ENCODE assay signal across 13 cellular contexts in genomic region chr2:62334440-62335058, GRCh38.
A peak's percentile ranks its signal among the peaks of the same experiment; 100 is the strongest.
DNase-seq lines count a peak whose midpoint lies in the region; ATAC-seq, FAIRE-seq and TF ChIP-seq lines count a peak whose summit lies in the region.
"Had no signal": no experiment of that assay in that cellular context is flagged by ENCODE, and none has a peak within 500 bp of the region (broad histone marks: within the 10 kb centered on the region; RNA-seq: fewer than 3 reads in every experiment).

No MANE protein-coding gene starts in this region.

- H3K4me2 ChIP-seq in Karpas-422 (ENCODE audit: low read depth, low read length, poor library complexity, severe bottlenecking), result no peak overlapping the region

- no peak overlapping the region for H2AFZ ChIP-seq in Karpas-422 (ENCODE audit: low read length)

- no peaks in the 10 kb centered on the region for H4K20me1 ChIP-seq in Karpas-422 (ENCODE audit: insufficient read depth, low read depth, low read length)

- no peaks in the 10 kb centered on the region for H3K9me2 ChIP-seq in Karpas-422 (replicated peaks; ENCODE audit: insufficient read depth, low read length)

- H3K36me3 ChIP-seq in mesodermal cell (ENCODE audit: control insufficient read depth, insufficient read depth, low read length), result no peaks in the 10 kb centered on the region
- H3K36me3 ChIP-seq in Karpas-422 (ENCODE audit: insufficient read depth, low read length), result no peaks in the 10 kb centered on the region
- no peaks in the 10 kb centered on the region for H3K36me3 ChIP-seq in BE2C
- H3K36me3 ChIP-seq: breast epithelium, SJCRH30 had no signal

- DNase-seq in GM12891 (ENCODE audit: insufficient read length, low spot score) (no peak), Karpas-422 (no peak), ureter (ENCODE audit: low spot score) (no peak), islet precursor cell (no peak), BE2C (no peak)
- DNase-seq: activated B cell treated with CpG ODN at 0.5 μM for 24 hours, SJCRH30 had no signal

- H3K27ac ChIP-seq in mesodermal cell (ENCODE audit: low read depth, low read length, severe bottlenecking) (peak overlapping the region; percentile 8), Karpas-422 (ENCODE audit: low read length) (no peak overlapping the region)
- H3K27ac ChIP-seq: breast epithelium, C4-2B, epithelial cell of prostate, SJCRH30 had no signal

- no peaks in the 10 kb centered on the region for H3K79me2 ChIP-seq in Karpas-422 (ENCODE audit: low read length)

- no peak overlapping the region for H3K4me3 ChIP-seq in mesodermal cell (ENCODE audit: extremely low read depth, insufficient read depth, low read length, poor library complexity, severe bottlenecking)
- no peak overlapping the region for H3K4me3 ChIP-seq in Karpas-422 (ENCODE audit: low read length)
- no peak overlapping the region for H3K4me3 ChIP-seq in BE2C (ENCODE audit: low read depth, low read length)
- H3K4me3 ChIP-seq: breast epithelium, SJCRH30 had no signal

- TF ChIP-seq CTCF in BE2C (IDR thresholded peaks at IDR 0.05; ENCODE audit: low read depth, low read length), result no peak

- peak; percentile 62 for ATAC-seq in GM21381 (IDR thresholded peaks at IDR 0.05; ENCODE audit: unreplicated experiment)
- ATAC-seq in HG03354 (IDR thresholded peaks at IDR 0.05; ENCODE audit: poor library complexity, severe bottlenecking, unreplicated experiment), result peak; percentile 56

- H3K4me1 ChIP-seq in mesodermal cell (ENCODE audit: control insufficient read depth, insufficient read depth, low read length, poor library complexity, severe bottlenecking) (no peaks in the 10 kb centered on the region), Karpas-422 (ENCODE audit: low read length) (no peaks in the 10 kb centered on the region), BE2C (peaks cover 12% of the 10 kb centered on the region)
- H3K4me1 ChIP-seq: breast epithelium had no signal

- peak; percentile 84 for FAIRE-seq in GM12891 (lab: Jason Lieb, UNC)

- 86 to 93% methylated on average over 4 of the region's 6 CpGs for WGBS in mesodermal cell (ENCODE audit: insufficient coverage in 2 of 2), 2 experiments

- H3K27me3 ChIP-seq in Karpas-422 (ENCODE audit: low read length) (no peaks in the 10 kb centered on the region), BE2C (no peaks in the 10 kb centered on the region)
- H3K27me3 ChIP-seq: breast epithelium, SJCRH30 had no signal

- TF ChIP-seq POLR2A in GM12891 (IDR thresholded peaks at IDR 0.05; ENCODE audit: low read depth, low read length), result no peak

- H3K9me3 ChIP-seq in mesodermal cell (ENCODE audit: control insufficient read depth, low read length) (no peaks in the 10 kb centered on the region), Karpas-422 (ENCODE audit: low read length) (no peaks in the 10 kb centered on the region), BE2C (no peaks in the 10 kb centered on the region)
- H3K9me3 ChIP-seq: breast epithelium, SJCRH30 had no signal

- no peak overlapping the region for H3K9ac ChIP-seq in Karpas-422 (ENCODE audit: low read length)

TF ChIP-seq in GM12891, 5 proteins besides CTCF, POLR2A, EP300 and RAD21:
- no peak for TF ChIP-seq PAX5 (IDR thresholded peaks at IDR 0.05; ENCODE audit: insufficient read depth, low read length, severe bottlenecking)
- TF ChIP-seq SPI1 (IDR thresholded peaks at IDR 0.05; ENCODE audit: low read depth, low read length), result no peak
- no peak for TF ChIP-seq POLR2AphosphoS5 (IDR thresholded peaks at IDR 0.05; ENCODE audit: low read depth, low read length)
- no peak for TF ChIP-seq POU2F2 (IDR thresholded peaks at IDR 0.05; ENCODE audit: low read depth, low read length)
- no peak for TF ChIP-seq TAF1 (IDR thresholded peaks at IDR 0.05; ENCODE audit: low read depth, low read length)
TF ChIP-seq in GM12891: peak in this region for 0.
